Comparison of ENCODE assay signal across 21 cellular contexts in genomic region chr22:27431896-27432295, GRCh38.
A peak's percentile ranks its signal among the peaks of the same experiment; 100 is the strongest.
DNase-seq lines count a peak whose midpoint lies in the region; ATAC-seq and TF ChIP-seq lines count a peak whose summit lies in the region.
"Had no signal": no experiment of that assay in that cellular context is flagged by ENCODE, and none has a peak within 500 bp of the region (broad histone marks: within the 10 kb centered on the region; RNA-seq: fewer than 3 reads in every experiment).

No MANE protein-coding gene starts in this region.

- H3K27me3 Mint-ChIP-seq in neural crest cell (ENCODE audit: low read depth), result no peaks in the 10 kb centered on the region
- H3K27me3 Mint-ChIP-seq: B cell had no signal

- in situ Hi-C loops in GM23248 (cut with MboI), result no loop called here
- in situ Hi-C loops in GM13976 (cut with MboI; ENCODE audit: low sequenced_read_pairs, unreplicated experiment), result no loop called here

- H3K27ac ChIP-seq in GM23248, result no peak overlapping the region
- H3K27ac ChIP-seq in caudate nucleus (ENCODE audit: low read depth, low read length), result no peak overlapping the region

- peaks cover 8% of the 10 kb centered on the region for H3K4me1 ChIP-seq in GM23248 (ENCODE audit: insufficient read depth)

- no peaks in the 10 kb centered on the region for H3K27me3 ChIP-seq in GM23248 (replicated peaks; ENCODE audit: insufficient read depth)

- H3K36me3 ChIP-seq in GM23248 (ENCODE audit: low read depth), result no peaks in the 10 kb centered on the region
- H3K36me3 ChIP-seq: HAP-1 had no signal

- no peaks in the 10 kb centered on the region for H3K9me2 ChIP-seq in GM23248 (ENCODE audit: insufficient read depth)

- DNase-seq in GM23248, result peak; percentile 47
- DNase-seq in M059J (ENCODE audit: low read depth), result peak; percentile 10
- DNase-seq in choroid plexus epithelial cell (ENCODE audit: low read depth), result peak; percentile 26
- DNase-seq in neural crest cell (ENCODE audit: low read depth, low spot score), result no peak
- no peak for DNase-seq in GM13976 (ENCODE audit: low spot score)
- DNase-seq in DMS 273 (lab: John Stamatoyannopoulos, UW; ENCODE audit: unreplicated experiment), result no peak
- no peak for DNase-seq in caudate nucleus (lab: John Stamatoyannopoulos, UW)
- DNase-seq: EL, GF-D8, NCI-H1092 treated with DMSO at 0.1 percent for 48 hours, NCI-H146, NCI-H2029, NCI-H2227 treated with DMSO at 0.1 percent for 48 hours, NCI-H524 treated with DMSO at 0.1 percent for 48 hours, NCI-H82 had no signal

- no peak overlapping the region for H2AFZ ChIP-seq in GM23248

- ATAC-seq in GM21528 (IDR thresholded peaks at IDR 0.05; ENCODE audit: low FRiP score, unreplicated experiment), result no peak
- ATAC-seq: K562, Panc1 had no signal

- peak overlapping the region; percentile 27 for H3K27ac Mint-ChIP-seq in neural crest cell (ENCODE audit: unreplicated experiment)
- H3K27ac Mint-ChIP-seq: B cell, CD14-positive monocyte had no signal

- peaks cover 4% of the 10 kb centered on the region for H3K9me3 Mint-ChIP-seq in neural crest cell

- no peaks in the 10 kb centered on the region; the same call in 1 of the 2 replicates for H3F3A ChIP-seq in GM23248 (ENCODE audit: insufficient read depth)

- no peak for TF ChIP-seq CTCF in choroid plexus epithelial cell (conservative IDR thresholded peaks at IDR 0.05; ENCODE audit: low read depth, low read length)
- TF ChIP-seq CTCF in neural crest cell (conservative IDR thresholded peaks at IDR 0.05), result no peak
- TF ChIP-seq CTCF in GM13976 (IDR thresholded peaks at IDR 0.05; ENCODE audit: borderline replicate concordance, control extremely low read depth, extremely low read depth, insufficient read depth, missing control alignments), result no peak

- 36 to 39% methylated on average over 4 of the region's 4 CpGs for WGBS in GM23248 (ENCODE audit: low coverage in 1 of 2, low lambda C conversion rate in 2 of 2, missing lambda C conversion rate in 2 of 2), 2 experiments

- peaks cover 6% of the 10 kb centered on the region for H3K36me3 Mint-ChIP-seq in neural crest cell (ENCODE audit: low read depth)
- H3K36me3 Mint-ChIP-seq: CD14-positive monocyte had no signal

- peaks cover 55% of the 10 kb centered on the region for H3K4me1 Mint-ChIP-seq in neural crest cell
- H3K4me1 Mint-ChIP-seq: B cell, CD14-positive monocyte had no signal

- H3K4me3 ChIP-seq in GM23248, result no peak overlapping the region
- no peak overlapping the region for H3K4me3 ChIP-seq in choroid plexus epithelial cell (ENCODE audit: low read depth, low read length)
- H3K4me3 ChIP-seq: HAP-1, K562 had no signal

- H4K20me1 ChIP-seq in GM23248 (ENCODE audit: insufficient read depth), result no peaks in the 10 kb centered on the region

- no peaks in the 10 kb centered on the region for H3K79me2 ChIP-seq in GM23248 (ENCODE audit: insufficient read depth)

- no peak overlapping the region for H3K4me2 ChIP-seq in GM23248 (ENCODE audit: unreplicated experiment)

- H3K9me3 ChIP-seq in GM23248 (ENCODE audit: low read depth), result no peaks in the 10 kb centered on the region
- H3K9me3 ChIP-seq: HAP-1 had no signal

- no peak overlapping the region for H3K9ac ChIP-seq in GM23248

- H3K4me3 Mint-ChIP-seq in neural crest cell, result no peak overlapping the region
- H3K4me3 Mint-ChIP-seq: B cell, CD14-positive monocyte had no signal

Comparison
In these comparisons a context has a peak if more than half of its experiments do, and no peak if none do; other contexts are left out.
1. DNase-seq: peak in GM23248 (single experiment), M059J (single experiment) and choroid plexus epithelial cell (single experiment); none in neural crest cell (single experiment), GM13976 (single experiment), DMS 273 (single experiment) and caudate nucleus (0 of 61).